9 cellular contexts compared by ENCODE assay signal in the genomic region with DNA sequence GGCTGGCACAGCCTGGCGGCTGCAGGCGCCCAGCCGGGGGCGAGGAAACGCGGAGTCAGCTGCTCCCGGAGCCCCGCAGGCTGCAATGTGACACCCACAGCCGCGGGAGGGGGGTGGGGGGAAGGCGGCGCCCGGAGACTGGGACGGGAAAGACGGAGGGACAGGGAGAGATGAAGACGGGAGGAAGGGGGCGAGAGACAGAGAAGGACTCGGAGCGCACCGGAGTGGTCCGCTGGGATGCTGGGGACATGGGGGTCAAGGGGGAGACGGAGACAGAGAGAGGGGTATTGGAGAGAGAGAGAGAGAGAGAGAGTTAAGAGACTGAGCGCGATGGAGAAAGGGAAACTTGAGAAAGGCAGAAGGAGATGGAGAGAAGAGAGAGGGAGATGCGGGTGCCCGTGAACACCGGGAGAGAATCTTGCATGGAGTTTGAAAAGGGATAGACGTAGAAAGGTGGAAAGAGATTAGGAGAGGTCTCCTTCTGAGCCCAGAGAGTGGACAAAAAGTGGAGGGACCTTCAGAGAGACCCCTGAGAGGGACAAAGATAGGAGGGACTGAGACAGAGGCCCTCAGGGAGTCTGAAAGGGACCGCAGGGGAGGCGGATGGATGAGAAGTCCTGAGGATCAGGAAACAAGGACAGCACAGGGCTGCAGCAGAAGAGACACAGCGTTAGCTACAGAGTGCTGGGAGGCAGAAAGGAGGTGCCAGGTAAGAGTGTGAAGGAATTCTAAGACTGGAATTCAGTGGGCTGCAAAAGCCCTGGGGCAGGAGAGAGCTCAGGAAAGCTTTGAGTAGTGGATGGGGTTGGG. TPM values are rescaled to one million over a fixed set of nuclear protein-coding genes. Genes with fewer than 3 reads are reported as not detected.
DNase-seq lines count a peak whose midpoint lies in the region; ATAC-seq lines count a peak whose summit lies in the region.
"Had no signal": no experiment of that assay in that cellular context is flagged by ENCODE, and none has a peak within 500 bp of the region (broad histone marks: within the 10 kb centered on the region; RNA-seq: fewer than 3 reads in every experiment).

No MANE protein-coding gene starts in this region.

- intact Hi-C loops in activated CD4-positive, alpha-beta T cell treated with anti-CD3 and anti-CD28 coated beads for 36 hours (cut with DNase I, micrococcal nuclease), result no loop called here
- intact Hi-C loops in left ventricle myocardium superior (cut with micrococcal nuclease), result no loop called here

- H3K4me1 Mint-ChIP-seq in activated CD4-positive, alpha-beta T cell treated with anti-CD3 and anti-CD28 coated beads for 36 hours, result peaks cover 6% of the 10 kb centered on the region
- peaks cover 8% of the 10 kb centered on the region for H3K4me1 Mint-ChIP-seq in activated naive CD8-positive, alpha-beta T cell (ENCODE audit: low read depth)

- peaks cover 12% of the 10 kb centered on the region for H3K36me3 Mint-ChIP-seq in activated CD4-positive, alpha-beta T cell treated with anti-CD3 and anti-CD28 coated beads for 36 hours (ENCODE audit: low read depth)
- peaks cover 3% of the 10 kb centered on the region for H3K36me3 Mint-ChIP-seq in activated naive CD8-positive, alpha-beta T cell

- CTCF ChIA-PET in activated CD4-positive, alpha-beta T cell treated with anti-CD3 and anti-CD28 coated beads for 36 hours (lab: Charles Lee), result interaction anchor here (0.7 kb wide), 1 partner anchor 59 kb away, joined by 3 read pairs; no protein-coding TSS in a partner anchor

- no peak for ATAC-seq in activated CD4-positive, alpha-beta T cell treated with anti-CD3 and anti-CD28 coated beads for 36 hours
- ATAC-seq in left ventricle myocardium superior, result peak; percentile 51
- no peak for ATAC-seq in HG03039 (IDR thresholded peaks at IDR 0.05; ENCODE audit: unreplicated experiment)
- ATAC-seq in HG02798 (IDR thresholded peaks at IDR 0.05; ENCODE audit: poor library complexity, unreplicated experiment), result no peak

- peak overlapping the region; percentile 68 for H3K4me3 Mint-ChIP-seq in activated CD4-positive, alpha-beta T cell treated with anti-CD3 and anti-CD28 coated beads for 36 hours
- H3K4me3 Mint-ChIP-seq in activated naive CD8-positive, alpha-beta T cell, result peak overlapping the region; percentile 83

- no peaks in the 10 kb centered on the region for H3K9me3 Mint-ChIP-seq in activated CD4-positive, alpha-beta T cell treated with anti-CD3 and anti-CD28 coated beads for 36 hours (ENCODE audit: low read depth)
- no peaks in the 10 kb centered on the region for H3K9me3 Mint-ChIP-seq in activated naive CD8-positive, alpha-beta T cell (ENCODE audit: low read depth)

- H3K27ac Mint-ChIP-seq in activated CD4-positive, alpha-beta T cell treated with anti-CD3 and anti-CD28 coated beads for 36 hours, result no peak overlapping the region
- H3K27ac Mint-ChIP-seq in activated naive CD8-positive, alpha-beta T cell, result peak overlapping the region; percentile 1

- H3K27me3 Mint-ChIP-seq in activated CD4-positive, alpha-beta T cell treated with anti-CD3 and anti-CD28 coated beads for 36 hours, result peaks cover 22% of the 10 kb centered on the region
- H3K27me3 Mint-ChIP-seq in activated naive CD8-positive, alpha-beta T cell, result peaks cover 4% of the 10 kb centered on the region

- POLR2A ChIA-PET in activated CD4-positive, alpha-beta T cell treated with anti-CD3 and anti-CD28 coated beads for 36 hours (lab: Charles Lee), result no interaction called here

- no peak for DNase-seq in activated CD4-positive, alpha-beta T cell treated with anti-CD3 and anti-CD28 coated beads for 36 hours
- no peak for DNase-seq in activated CD4-positive, alpha-beta T cell treated with anti-CD3 and anti-CD28 coated beads, Interleukin-2, amount 50 U/mL, for 4 hours
- peak; percentile 65 for DNase-seq in left ventricle myocardium superior
- DNase-seq in putamen (ENCODE audit: low spot score), result peak; percentile 59
- no peak for DNase-seq in stimulated activated CD4-positive, alpha-beta T cell treated with anti-CD3 and anti-CD28 coated beads, Interleukin-1b, Interleukin-23, amount 100 ng/mL, for 48 hours

RNA-seq across cellular contexts. Expression of a gene that starts 1.0 kb away (rescaled TPM):
- total RNA-seq in activated CD4-positive, alpha-beta T cell treated with anti-CD3 and anti-CD28 coated beads for 36 hours, result 1 to 10 TPM; 1.3 to 1.6 TPM
- 45.7 TPM for total RNA-seq in left ventricle myocardium superior

RNA-seq across cellular contexts. Expression of a gene that starts 10.2 kb away (rescaled TPM):
- under 1 TPM in 1 of 2 experiments, not detected in 1; 0.09 TPM for total RNA-seq in activated CD4-positive, alpha-beta T cell treated with anti-CD3 and anti-CD28 coated beads for 36 hours
- 9.8 TPM for total RNA-seq in left ventricle myocardium superior
- total RNA-seq: activated CD8-positive, alpha-beta memory T cell treated with anti-CD3 and anti-CD28 coated beads for 36 hours had no signal

RNA-seq across cellular contexts. Expression of a gene that starts 31.2 kb away (rescaled TPM):
- total RNA-seq in activated CD4-positive, alpha-beta T cell treated with anti-CD3 and anti-CD28 coated beads for 36 hours, result 100 to 1,000 TPM; 185 to 227 TPM
- 30.6 TPM for total RNA-seq in left ventricle myocardium superior

Comparison
In these comparisons a context has a peak if more than half of its experiments do, and no peak if none do; other contexts are left out.
1. DNase-seq: peak in left ventricle myocardium superior (single experiment) and putamen (single experiment); none in activated CD4-positive, alpha-beta T cell treated with anti-CD3 and anti-CD28 coated beads for 36 hours (single experiment), activated CD4-positive, alpha-beta T cell treated with anti-CD3 and anti-CD28 coated beads, Interleukin-2, amount 50 U/mL, for 4 hours (0 of 2) and stimulated activated CD4-positive, alpha-beta T cell treated with anti-CD3 and anti-CD28 coated beads, Interleukin-1b, Interleukin-23, amount 100 ng/mL, for 48 hours (single experiment).
2. RNA of a gene that starts 1.0 kb away (total RNA-seq): 45.7 TPM in left ventricle myocardium superior (single experiment); 1.3 to 1.6 TPM in activated CD4-positive, alpha-beta T cell treated with anti-CD3 and anti-CD28 coated beads for 36 hours; every median in the first group is over 10 times any median in the second.